Comparison of ENCODE assay signal across 8 cellular contexts in genomic region chr19:34428549-34429285, GRCh38. TPM values are rescaled to one million over a fixed set of nuclear protein-coding genes. Genes with fewer than 3 reads are reported as not detected.
A peak's percentile ranks its signal among the peaks of the same experiment; 100 is the strongest.
DNase-seq lines count a peak whose midpoint lies in the region; ATAC-seq and TF ChIP-seq lines count a peak whose summit lies in the region.

No MANE protein-coding gene starts in this region.

- no peak overlapping the region for H2AFZ ChIP-seq in OCI-LY1 (ENCODE audit: low read length)

- in situ Hi-C loops in gastrocnemius medialis (cut with MboI; ENCODE audit: low sequenced_read_pairs in 4 of 4), result no loop called here

- no peaks in the 10 kb centered on the region for H3K9me2 ChIP-seq in OCI-LY1 (ENCODE audit: low read depth, low read length)

- no peaks in the 10 kb centered on the region for H4K20me1 ChIP-seq in OCI-LY1 (ENCODE audit: insufficient read depth, low read length)

- H3K4me3 ChIP-seq in GM12875 (ENCODE audit: low read depth, low read length) (peak overlapping the region; percentile 90), OCI-LY1 (ENCODE audit: low read depth, low read length, poor library complexity, severe bottlenecking) (peak overlapping the region; percentile 78), iPS-15b (ENCODE audit: low read depth, low read length) (peak overlapping the region; percentile 94), gastrocnemius medialis (peak overlapping the region; percentile 84 to 98 (median 91))

- H3K4me1 ChIP-seq in OCI-LY1 (ENCODE audit: insufficient read depth, low read length, severe bottlenecking), result peaks cover 30% of the 10 kb centered on the region
- H3K4me1 ChIP-seq in iPS-15b (ENCODE audit: control insufficient read depth, insufficient read depth, low read length), result peaks cover 4% of the 10 kb centered on the region
- H3K4me1 ChIP-seq in gastrocnemius medialis, result peaks cover 44 to 47% of the 10 kb centered on the region in 2 donors

- H3K27ac ChIP-seq in OCI-LY1 (ENCODE audit: low read depth, low read length, poor library complexity, severe bottlenecking) (peak overlapping the region; percentile 37), gastrocnemius medialis (peak overlapping the region; percentile 97 to 98 (median 98))

- H3K9ac ChIP-seq in OCI-LY1 (ENCODE audit: low read length) (peak overlapping the region; percentile 95), iPS-15b (ENCODE audit: low read depth, low read length) (peak overlapping the region; percentile 87)

- no peaks in the 10 kb centered on the region for H3K27me3 ChIP-seq in OCI-LY1 (ENCODE audit: insufficient read depth, low read length)
- no peaks in the 10 kb centered on the region for H3K27me3 ChIP-seq in iPS-15b (ENCODE audit: control insufficient read depth, insufficient read depth, low read length)
- no peaks in the 10 kb centered on the region for H3K27me3 ChIP-seq in gastrocnemius medialis

- ATAC-seq in HG02885 (IDR thresholded peaks at IDR 0.05; ENCODE audit: poor library complexity, unreplicated experiment), result peak; percentile 53
- ATAC-seq in gastrocnemius medialis, result peak; percentile 88 to 90

- TF ChIP-seq POLR2A in gastrocnemius medialis (IDR thresholded peaks at IDR 0.05), result peak; percentile 71 to 75

- TF ChIP-seq CTCF in GM12875 (IDR thresholded peaks at IDR 0.05; ENCODE audit: borderline replicate concordance, insufficient read depth, low read depth, low read length) (no peak), OCI-LY1 (IDR thresholded peaks at IDR 0.05; ENCODE audit: low read length) (no peak; the same call in 1 of the 2 replicates), gastrocnemius medialis (IDR thresholded peaks at IDR 0.05 in 4 of 5, conservative IDR thresholded peaks at IDR 0.05 in 1 of 5) (no peak)

- intact Hi-C loops in gastrocnemius medialis (cut with DNase I; ENCODE audit: low total_unique reads), result loop anchor here (1.0 to 2.0 kb wide), 4 partner anchors 24 to 248 kb away; partner anchors contain the start of genes PDCD2L, SCGB2B2 and ZNF302

- H3K9me3 ChIP-seq in OCI-LY1 (ENCODE audit: low read length) (no peaks in the 10 kb centered on the region), iPS-15b (ENCODE audit: control insufficient read depth, insufficient read depth, low read length) (no peaks in the 10 kb centered on the region), gastrocnemius medialis (no peaks in the 10 kb centered on the region)

- peaks cover 49% of the 10 kb centered on the region for H3K36me3 ChIP-seq in OCI-LY1 (ENCODE audit: insufficient read depth, low read length)
- peaks cover 6% of the 10 kb centered on the region for H3K36me3 ChIP-seq in iPS-15b (ENCODE audit: control insufficient read depth, insufficient read depth, low read length)
- no peaks in the 10 kb centered on the region for H3K36me3 ChIP-seq in gastrocnemius medialis

- H3K79me2 ChIP-seq in OCI-LY1 (ENCODE audit: insufficient read depth, low read length), result peaks cover 55% of the 10 kb centered on the region

- no peaks in the 10 kb centered on the region; the same call in 1 of the 2 replicates for H3F3A ChIP-seq in OCI-LY1 (ENCODE audit: insufficient read depth, low read length)

- DNase-seq in 8988T, result peak; percentile 36
- peak; percentile 62 for DNase-seq in astrocyte of the hippocampus (ENCODE audit: low read depth, low spot score)
- DNase-seq in gastrocnemius medialis, result peak; percentile 69 to 85
- DNase-seq in NCI-H2081 treated with DMSO at 0.1 percent for 48 hours (lab: John Stamatoyannopoulos, UW), result no peak

- peak overlapping the region; percentile 69 for H3K4me2 ChIP-seq in OCI-LY1 (ENCODE audit: low read length)

RNA-seq across cellular contexts. Expression of gene UBA2, which starts 0.5 kb away (rescaled TPM):
- total RNA-seq in gastrocnemius medialis, result 100 to 1,000 TPM in 3 of 4 donors, 10 to 100 TPM in 1; 89.3 to 106 (median 102) TPM

RNA-seq across cellular contexts. Expression of gene PDCD2L, which starts 24.5 kb away (rescaled TPM):
- 10 to 100 TPM; 18.1 to 49.8 (median 25.1) TPM for total RNA-seq in gastrocnemius medialis

RNA-seq across cellular contexts. Expression of gene WTIP, which starts 52.8 kb away (rescaled TPM):
- total RNA-seq in gastrocnemius medialis, result 1 to 10 TPM; 1.6 to 8.1 (median 2.9) TPM
